1 cellular context compared by ENCODE assay signal in genomic region chr11:44095506-44096359, GRCh38.
TF ChIP-seq lines count a peak whose summit lies in the region.

Gene EXT2, plus strand, starts transcription at chr11:44095678. Its CDS starts 12,035 bp downstream, at chr11:44107713.

TF ChIP-seq in HEK293, 187 proteins besides CTCF, POLR2A, EP300 and RAD21 (continued from another document and continues in another):
- TF ChIP-seq PRDM4 (tag by site-specific recombination; IDR thresholded peaks at IDR 0.05), result no peak
- TF ChIP-seq ZNF704 (tag by site-specific recombination; IDR thresholded peaks at IDR 0.05), result no peak
- TF ChIP-seq ZFP3 (tag by site-specific recombination; IDR thresholded peaks at IDR 0.05; ENCODE audit: low read depth), result no peak
- no peak for TF ChIP-seq ZNF132 (tag by site-specific recombination; IDR thresholded peaks at IDR 0.05; ENCODE audit: borderline replicate concordance)
- no peak for TF ChIP-seq GFI1B (tag by site-specific recombination; IDR thresholded peaks at IDR 0.05)
- no peak for TF ChIP-seq ZNF521 (tag by site-specific recombination; IDR thresholded peaks at IDR 0.05)
- no peak for TF ChIP-seq ZNF792 (tag by site-specific recombination; IDR thresholded peaks at IDR 0.05)
- TF ChIP-seq ZNF488 (tag by site-specific recombination; IDR thresholded peaks at IDR 0.05), result no peak
- no peak for TF ChIP-seq REST (tag by site-specific recombination; IDR thresholded peaks at IDR 0.05)
- no peak for TF ChIP-seq ZNF621 (tag by site-specific recombination; IDR thresholded peaks at IDR 0.05)
- TF ChIP-seq SP2 (tag by site-specific recombination; IDR thresholded peaks at IDR 0.05), result peak; percentile 68
- no peak for TF ChIP-seq REPIN1 (tag by site-specific recombination; IDR thresholded peaks at IDR 0.05; ENCODE audit: low read depth)
- no peak for TF ChIP-seq ZNF302 (tag by site-specific recombination; IDR thresholded peaks at IDR 0.05; ENCODE audit: low read depth)
- TF ChIP-seq ZNF184 (tag by site-specific recombination; IDR thresholded peaks at IDR 0.05), result no peak
- no peak for TF ChIP-seq ZFP41 (tag by site-specific recombination; IDR thresholded peaks at IDR 0.05; ENCODE audit: borderline replicate concordance)
- no peak for TF ChIP-seq PRDM2 (tag by site-specific recombination; IDR thresholded peaks at IDR 0.05; ENCODE audit: borderline replicate concordance)
- no peak for TF ChIP-seq ZNF518A (tag by site-specific recombination; conservative IDR thresholded peaks at IDR 0.05; ENCODE audit: low read depth)
- TF ChIP-seq ZNF555 (tag by site-specific recombination; conservative IDR thresholded peaks at IDR 0.05), result no peak
- TF ChIP-seq RBAK (tag by site-specific recombination; IDR thresholded peaks at IDR 0.05), result no peak
- no peak for TF ChIP-seq ZNF785 (tag by site-specific recombination; IDR thresholded peaks at IDR 0.05)
- TF ChIP-seq ZBTB44 (tag by site-specific recombination; IDR thresholded peaks at IDR 0.05), result no peak
- no peak for TF ChIP-seq ZNF146 (tag by site-specific recombination; IDR thresholded peaks at IDR 0.05)
- no peak for TF ChIP-seq OVOL3 (tag by site-specific recombination; IDR thresholded peaks at IDR 0.05)
- no peak for TF ChIP-seq HOXD13 (CRISPR knock-in tag; IDR thresholded peaks at IDR 0.05; ENCODE audit: borderline replicate concordance)
- no peak for TF ChIP-seq ZBTB6 (tag by site-specific recombination; IDR thresholded peaks at IDR 0.05)
- TF ChIP-seq ZXDB (tag by site-specific recombination; IDR thresholded peaks at IDR 0.05), result no peak
- TF ChIP-seq ZBTB17 (tag by site-specific recombination; IDR thresholded peaks at IDR 0.05), result no peak
- TF ChIP-seq ZNF362 (tag by site-specific recombination; IDR thresholded peaks at IDR 0.05), result no peak
- no peak for TF ChIP-seq ZSCAN18 (tag by site-specific recombination; IDR thresholded peaks at IDR 0.05)
